1 cellular context compared by ENCODE assay signal in genomic region chr6:136524339-136524935, GRCh38.
TF ChIP-seq lines count a peak whose summit lies in the region.

No MANE protein-coding gene starts in this region.

TF ChIP-seq in GM23338, 12 proteins besides CTCF, POLR2A, EP300 and RAD21 (continued from another document):
- TF ChIP-seq REST (IDR thresholded peaks at IDR 0.05; ENCODE audit: unreplicated experiment), result no peak
